15 cellular contexts compared by ENCODE assay signal in genomic region chr5:134515801-134516200, GRCh38.
"Had no signal": no experiment of that assay in that cellular context is flagged by ENCODE, and none has a peak within 500 bp of the region (broad histone marks: within the 10 kb centered on the region; RNA-seq: fewer than 3 reads in every experiment).

No MANE protein-coding gene starts in this region.

- H3K9me3 ChIP-seq: mucosa of descending colon, neutrophil, pancreas, upper lobe of right lung had no signal

- H3K4me3 ChIP-seq: dorsolateral prefrontal cortex, hepatocyte, mucosa of descending colon, pancreas, smooth muscle cell, upper lobe of right lung had no signal

- H3K27me3 ChIP-seq: dorsolateral prefrontal cortex, hepatocyte, neutrophil, pancreas, upper lobe of right lung had no signal

- H3K27ac ChIP-seq: dorsolateral prefrontal cortex, hepatocyte, neutrophil, pancreas, upper lobe of right lung had no signal

- ATAC-seq: activated CD8-positive, alpha-beta memory T cell treated with anti-CD3 and anti-CD28 coated beads, Interleukin-2, amount 10 ng/mL, durations not matched to agents 7 days and 5 days; mucosa of descending colon; naive thymus-derived CD4-positive, alpha-beta T cell; pancreas; sciatic nerve; stimulated activated memory B cell treated with anti-CD40 and anti-IgM and Interleukin-4, amounts not matched to agents 10 μg/mL and 1 μg/mL and 100 μg/mL, for 72 hours; upper lobe of right lung had no signal

- DNase-seq: activated CD4-positive, alpha-beta memory T cell treated with anti-CD3 and anti-CD28 coated beads, Interleukin-2, amount 10 ng/mL, durations not matched to agents 7 days and 5 days; activated CD4-positive, alpha-beta T cell treated with anti-CD3 and anti-CD28 coated beads for 48 hours; activated CD4-positive, CD25-positive, alpha-beta regulatory T cell; activated CD8-positive, alpha-beta memory T cell treated with anti-CD3 and anti-CD28 coated beads, Interleukin-2, amount 10 ng/mL, durations not matched to agents 7 days and 5 days; mucosa of descending colon; naive thymus-derived CD4-positive, alpha-beta T cell; pancreas; stimulated activated CD4-positive, alpha-beta T cell treated with anti-CD3 and anti-CD28 coated beads, Interleukin-4, amount 100 ng/mL, for 4 hours; upper lobe of right lung had no signal
